In genomic region chr7:94042381-94042780, GRCh38 we compare ENCODE assay signal across 14 cellular contexts. TPM values are rescaled to one million over a fixed set of nuclear protein-coding genes. Genes with fewer than 3 reads are reported as not detected.
DNase-seq lines count a peak whose midpoint lies in the region; ATAC-seq and TF ChIP-seq lines count a peak whose summit lies in the region.
"Had no signal": no experiment of that assay in that cellular context is flagged by ENCODE, and none has a peak within 500 bp of the region (broad histone marks: within the 10 kb centered on the region; RNA-seq: fewer than 3 reads in every experiment).

No MANE protein-coding gene starts in this region.

- no peaks in the 10 kb centered on the region for H3K9me3 ChIP-seq in neural progenitor cell (ENCODE audit: low read depth)
- H3K9me3 ChIP-seq: SJCRH30 had no signal

- H3K9ac ChIP-seq in neural progenitor cell = no peak overlapping the region

- H3K4me2 ChIP-seq in neural progenitor cell = no peak overlapping the region

- peak; percentile 58 for DNase-seq in GM12865 (ENCODE audit: low read depth)
- DNase-seq in HT-29 (ENCODE audit: low spot score) = no peak
- DNase-seq in KG1 (lab: John Stamatoyannopoulos, UW) = no peak
- no peak for DNase-seq in neural progenitor cell (ENCODE audit: low spot score)
- no peak for DNase-seq in HFFc6
- DNase-seq: activated CD4-positive, alpha-beta T cell treated with anti-CD3 and anti-CD28 coated beads for 4 hours; activated naive CD4-positive, alpha-beta T cell treated with anti-CD3 and anti-CD28 coated beads, Interleukin-2, amount 50 U/mL, for 16 hours; KBM-7; natural killer cell; SJCRH30; stimulated activated CD8-positive, alpha-beta memory T cell treated with anti-CD3 and anti-CD28 coated beads, Interleukin-4, amount 100 ng/mL, for 48 hours had no signal

- H3K27me3 Mint-ChIP-seq in neural progenitor cell (ENCODE audit: insufficient read depth, low read depth) = peaks cover 3% of the 10 kb centered on the region
- peaks cover 1% of the 10 kb centered on the region for H3K27me3 Mint-ChIP-seq in HFFc6 (ENCODE audit: insufficient read depth)

- TF ChIP-seq CTCF in GM12865 (IDR thresholded peaks at IDR 0.05; ENCODE audit: insufficient read depth, low read depth, low read length, missing control alignments) = no peak
- TF ChIP-seq CTCF in neural progenitor cell (IDR thresholded peaks at IDR 0.05) = no peak
- TF ChIP-seq CTCF in HFFc6 (IDR thresholded peaks at IDR 0.05) = no peak

- H3K79me2 ChIP-seq in neural progenitor cell (ENCODE audit: low read depth) = no peaks in the 10 kb centered on the region

- H3K4me1 ChIP-seq in neural progenitor cell = peaks cover 22% of the 10 kb centered on the region
- H3K4me1 ChIP-seq: SJCRH30 had no signal

- H3K4me1 Mint-ChIP-seq in neural progenitor cell (peaks cover 31% of the 10 kb centered on the region), HFFc6 (ENCODE audit: low read depth) (peaks cover 43% of the 10 kb centered on the region)
- H3K4me1 Mint-ChIP-seq: natural killer cell had no signal

- no peaks in the 10 kb centered on the region for H3K36me3 ChIP-seq in neural progenitor cell
- H3K36me3 ChIP-seq: SJCRH30 had no signal

- H3K9me3 Mint-ChIP-seq in neural progenitor cell = no peaks in the 10 kb centered on the region
- no peaks in the 10 kb centered on the region for H3K9me3 Mint-ChIP-seq in HFFc6
- H3K9me3 Mint-ChIP-seq: natural killer cell had no signal

- H3K27ac ChIP-seq in neural progenitor cell = no peak overlapping the region
- H3K27ac ChIP-seq: SJCRH30 had no signal

- H3K36me3 Mint-ChIP-seq in neural progenitor cell (no peaks in the 10 kb centered on the region), HFFc6 (ENCODE audit: low read depth) (no peaks in the 10 kb centered on the region)

- no peak overlapping the region for H3K4me3 Mint-ChIP-seq in neural progenitor cell
- no peak overlapping the region for H3K4me3 Mint-ChIP-seq in HFFc6
- H3K4me3 Mint-ChIP-seq: natural killer cell had no signal

- H3F3A ChIP-seq in neural progenitor cell (ENCODE audit: low read depth) = peaks cover 19% of the 10 kb centered on the region

- H3K27me3 ChIP-seq in neural progenitor cell = no peaks in the 10 kb centered on the region
- H3K27me3 ChIP-seq: SJCRH30 had no signal

- H3K4me3 ChIP-seq in GM12865 (ENCODE audit: low read depth, low read length) (no peak overlapping the region), neural progenitor cell (no peak overlapping the region)
- H3K4me3 ChIP-seq: SJCRH30 had no signal

- peak; percentile 76 for ATAC-seq in GM19328 (IDR thresholded peaks at IDR 0.05; ENCODE audit: unreplicated experiment)
- ATAC-seq in HG02678 (IDR thresholded peaks at IDR 0.05; ENCODE audit: unreplicated experiment) = peak; percentile 92
- peak; percentile 51 for ATAC-seq in HG03432 (IDR thresholded peaks at IDR 0.05; ENCODE audit: unreplicated experiment)
- ATAC-seq: natural killer cell had no signal

- no peak overlapping the region for H3K27ac Mint-ChIP-seq in neural progenitor cell
- no peak overlapping the region for H3K27ac Mint-ChIP-seq in HFFc6
- H3K27ac Mint-ChIP-seq: natural killer cell had no signal

- peaks cover 6% of the 10 kb centered on the region for H4K20me1 ChIP-seq in neural progenitor cell (ENCODE audit: low read depth)

- no peak overlapping the region for H2AFZ ChIP-seq in neural progenitor cell (replicated peaks)

RNA-seq across cellular contexts. Expression of gene BET1, which starts 38.2 kb away (rescaled TPM):
- total RNA-seq in HT-29 (2014; rRNA removed; shearing (Covaris generic)) = 11.1 and 12.7 TPM in 2 replicates
- 43.8 and 60.7 TPM in 2 replicates for total RNA-seq in neural progenitor cell (ENCODE audit: low replicate concordance)
- 10 to 100 TPM; 26.4 to 36.5 (median 30.5) TPM for total RNA-seq in HFFc6 (2021; fragmentation: NEBNext Ultra II Directional; extraction: Animal tissue kit (Norgen Biotek cat#: 25700))
